Comparison of ENCODE assay signal across 8 cellular contexts in genomic region chr2:84880645-84881521, GRCh38. TPM values are rescaled to one million over a fixed set of nuclear protein-coding genes. Genes with fewer than 3 reads are reported as not detected.
DNase-seq lines count a peak whose midpoint lies in the region; ATAC-seq and TF ChIP-seq lines count a peak whose summit lies in the region.

TRABD2A (minus strand) TSS chr2:84881084; CDS start chr2:84881039, 45 bp downstream.

- H3K4me3 Mint-ChIP-seq in Caco-2 (ENCODE audit: unreplicated experiment) (peak within 1 kb of the TSS; percentile 81), osteocyte (ENCODE audit: unreplicated experiment) (peak within 1 kb of the TSS; percentile 76)

- no peaks in the 10 kb centered on the region for H3K27me3 ChIP-seq in Caco-2 (replicated peaks; ENCODE audit: control insufficient read depth, insufficient read depth, low read length)

- H3K9me3 ChIP-seq in Caco-2 = no peaks in the 10 kb centered on the region

- H3K36me3 Mint-ChIP-seq in Caco-2 (ENCODE audit: insufficient read depth, unreplicated experiment) (peaks cover 6% of the 10 kb centered on the region), osteocyte (ENCODE audit: unreplicated experiment) (no peaks in the 10 kb centered on the region)

- ATAC-seq in HG03108 (IDR thresholded peaks at IDR 0.05; ENCODE audit: unreplicated experiment) = no peak
- ATAC-seq in HG02588 (IDR thresholded peaks at IDR 0.05; ENCODE audit: unreplicated experiment) = no peak

- BruUV-seq in Caco-2 (replicated peaks; lab: Mats Ljungman, UMichigan) = no TSS peak

- DNase-seq in Caco-2 (peak in 1 of 2 experiments; percentile 27), fibroblast of peridontal ligament (ENCODE audit: extremely low read depth) (peak; percentile 74), osteocyte (ENCODE audit: extremely low spot score, unreplicated experiment) (no peak), SHP77 treated with DMSO at 0.1 percent for 48 hours (lab: John Stamatoyannopoulos, UW) (no peak)
- DNase-seq in Jurkat, Clone E6-1 (ENCODE audit: low read depth, low spot score) = no peak
- peak; percentile 62 for DNase-seq in activated CD8-positive, alpha-beta memory T cell treated with anti-CD3 and anti-CD28 coated beads, Interleukin-2, amount 50 U/mL, for 4 hours

- H3K27me3 Mint-ChIP-seq in Caco-2 (ENCODE audit: insufficient read depth, unreplicated experiment) (peaks cover 24% of the 10 kb centered on the region), osteocyte (ENCODE audit: unreplicated experiment) (peaks cover 47% of the 10 kb centered on the region)

- H3K4me3 ChIP-seq in Caco-2 (ENCODE audit: low read depth, low read length) = peak within 1 kb of the TSS; percentile 38
- peak within 1 kb of the TSS; percentile 44 for H3K4me3 ChIP-seq in Jurkat, Clone E6-1 (ENCODE audit: low read length)

- no peaks in the 10 kb centered on the region for H3K36me3 ChIP-seq in Caco-2 (ENCODE audit: control insufficient read depth, insufficient read depth, low read length)

- no peak within 1 kb of the TSS for H3K27ac Mint-ChIP-seq in Caco-2 (ENCODE audit: unreplicated experiment)
- peak within 1 kb of the TSS; percentile 48 for H3K27ac Mint-ChIP-seq in osteocyte (ENCODE audit: unreplicated experiment)

- H3K9me3 Mint-ChIP-seq in Caco-2 (ENCODE audit: unreplicated experiment) (no peaks in the 10 kb centered on the region), osteocyte (ENCODE audit: unreplicated experiment) (no peaks in the 10 kb centered on the region)

- intact Hi-C loops in Caco-2 (cut with micrococcal nuclease; ENCODE audit: unreplicated experiment) = loop anchor here (1.0 kb wide), 1 partner anchor 389 kb away; no protein-coding TSS in a partner anchor

- CTCF ChIA-PET in Caco-2 (lab: Charles Lee) = interaction anchor here (0.6 to 1.4 kb wide), 2 partner anchors 44 to 87 kb away, joined by 4 to 7 read pairs; no protein-coding TSS in a partner anchor

- POLR2A ChIA-PET in Caco-2 (lab: Charles Lee) = no interaction called here

- H3K4me1 ChIP-seq in Caco-2 = peaks cover 11% of the 10 kb centered on the region; the same call in 1 of the 2 replicates

- no peak for TF ChIP-seq CTCF in Caco-2 (IDR thresholded peaks at IDR 0.05; ENCODE audit: insufficient read depth in 1 of 2, low read depth in 1 of 2, low read length in 1 of 2, severe bottlenecking in 1 of 2, unreplicated experiment in 1 of 2)
- TF ChIP-seq CTCF in osteocyte (IDR thresholded peaks at IDR 0.05) = no peak

- H3K4me1 Mint-ChIP-seq in Caco-2 (ENCODE audit: low read depth, unreplicated experiment) = peaks cover 7% of the 10 kb centered on the region
- H3K4me1 Mint-ChIP-seq in osteocyte (ENCODE audit: unreplicated experiment) = peaks cover 34% of the 10 kb centered on the region

RNA-seq across cellular contexts. Expression of gene TRABD2A, which starts in this region (rescaled TPM):
- total RNA-seq in Caco-2 (2022) (1.3 and 1.4 TPM in 2 replicates), osteocyte (0.21 and 0.99 TPM in 2 replicates)
- polyA plus RNA-seq in Jurkat, Clone E6-1 (2012; ENCODE audit: insufficient read depth, insufficient read length) = 1.5 TPM

Comparison
In these comparisons a context has a peak if more than half of its experiments do, and no peak if none do; other contexts are left out.
1. DNase-seq: peak in activated CD8-positive, alpha-beta memory T cell treated with anti-CD3 and anti-CD28 coated beads, Interleukin-2, amount 50 U/mL, for 4 hours (single experiment) and fibroblast of peridontal ligament (single experiment); none in Jurkat, Clone E6-1 (single experiment), osteocyte (single experiment) and SHP77 treated with DMSO at 0.1 percent for 48 hours (single experiment).